ENCODE assay signal across 3 cellular contexts in genomic region chr10:124669824-124670654, GRCh38.
TF ChIP-seq lines count a peak whose summit lies in the region.

No MANE protein-coding gene starts in this region.

TF ChIP-seq in HEK293, 187 proteins besides CTCF, POLR2A, EP300 and RAD21:
- TF ChIP-seq ZNF26 (tag by site-specific recombination; IDR thresholded peaks at IDR 0.05) (no peak), ZNF560 (tag by site-specific recombination; IDR thresholded peaks at IDR 0.05; ENCODE audit: borderline replicate concordance) (no peak), EGR2 (tag by site-specific recombination; IDR thresholded peaks at IDR 0.05; ENCODE audit: low read depth) (peak; percentile 49), HOXC10 (CRISPR knock-in tag; IDR thresholded peaks at IDR 0.05) (no peak), SCRT1 (tag by site-specific recombination; IDR thresholded peaks at IDR 0.05; ENCODE audit: borderline replicate concordance) (no peak), KLF9 (tag by site-specific recombination; IDR thresholded peaks at IDR 0.05; ENCODE audit: low read depth) (peak; percentile 26; the same call in 1 of the 2 replicates), ZNF704 (tag by site-specific recombination; IDR thresholded peaks at IDR 0.05) (no peak), KLF1 (tag by site-specific recombination; IDR thresholded peaks at IDR 0.05) (peak; percentile 92), ZFHX2 (tag by site-specific recombination; conservative IDR thresholded peaks at IDR 0.05) (peak; percentile 59)
- TF ChIP-seq, protein P1, sequence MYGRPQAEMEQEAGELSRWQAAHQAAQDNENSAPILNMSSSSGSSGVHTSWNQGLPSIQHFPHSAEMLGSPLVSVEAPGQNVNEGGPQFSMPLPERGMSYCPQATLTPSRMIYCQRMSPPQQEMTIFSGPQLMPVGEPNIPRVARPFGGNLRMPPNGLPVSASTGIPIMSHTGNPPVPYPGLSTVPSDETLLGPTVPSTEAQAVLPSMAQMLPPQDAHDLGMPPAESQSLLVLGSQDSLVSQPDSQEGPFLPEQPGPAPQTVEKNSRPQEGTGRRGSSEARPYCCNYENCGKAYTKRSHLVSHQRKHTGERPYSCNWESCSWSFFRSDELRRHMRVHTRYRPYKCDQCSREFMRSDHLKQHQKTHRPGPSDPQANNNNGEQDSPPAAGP (tag by site-specific recombination; IDR thresholded peaks at IDR 0.05), result peak; percentile 99
- TF ChIP-seq, protein P2, sequence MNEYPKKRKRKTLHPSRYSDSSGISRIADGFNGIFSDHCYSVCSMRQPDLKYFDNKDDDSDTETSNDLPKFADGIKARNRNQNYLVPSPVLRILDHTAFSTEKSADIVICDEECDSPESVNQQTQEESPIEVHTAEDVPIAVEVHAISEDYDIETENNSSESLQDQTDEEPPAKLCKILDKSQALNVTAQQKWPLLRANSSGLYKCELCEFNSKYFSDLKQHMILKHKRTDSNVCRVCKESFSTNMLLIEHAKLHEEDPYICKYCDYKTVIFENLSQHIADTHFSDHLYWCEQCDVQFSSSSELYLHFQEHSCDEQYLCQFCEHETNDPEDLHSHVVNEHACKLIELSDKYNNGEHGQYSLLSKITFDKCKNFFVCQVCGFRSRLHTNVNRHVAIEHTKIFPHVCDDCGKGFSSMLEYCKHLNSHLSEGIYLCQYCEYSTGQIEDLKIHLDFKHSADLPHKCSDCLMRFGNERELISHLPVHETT (tag by site-specific recombination; IDR thresholded peaks at IDR 0.05), result no peak

TF ChIP-seq in H1, 55 proteins besides CTCF, POLR2A, EP300 and RAD21 (continued from another document and continues in another):
- TF ChIP-seq CHD7 (IDR thresholded peaks at IDR 0.05; ENCODE audit: insufficient replicate concordance, low read length) (no peak), RBBP5 (IDR thresholded peaks at IDR 0.05; ENCODE audit: borderline replicate concordance, low read depth, low read length) (no peak), RXRA (IDR thresholded peaks at IDR 0.05; ENCODE audit: insufficient read depth, low read depth, low read length) (no peak), SIN3A (conservative IDR thresholded peaks at IDR 0.05 in 1 of 2, IDR thresholded peaks at IDR 0.05 in 1 of 2; ENCODE audit: low read depth in 1 of 2, low read length in 2 of 2) (no peak), USF2 (IDR thresholded peaks at IDR 0.05; ENCODE audit: low read length) (no peak), BACH1 (IDR thresholded peaks at IDR 0.05; ENCODE audit: low read length) (no peak), PHF8 (conservative IDR thresholded peaks at IDR 0.05; ENCODE audit: low read depth, low read length) (no peak), SP2 (IDR thresholded peaks at IDR 0.05; ENCODE audit: low read length) (no peak), JUND (IDR thresholded peaks at IDR 0.05; ENCODE audit: low read length) (no peak), KDM5A (IDR thresholded peaks at IDR 0.05; ENCODE audit: low read length) (no peak)

TF ChIP-seq in neural cell, 6 proteins besides CTCF, POLR2A, EP300 and RAD21 (continued from another document):
- TF ChIP-seq REST (IDR thresholded peaks at IDR 0.05; ENCODE audit: borderline replicate concordance) (no peak), SMC3 (conservative IDR thresholded peaks at IDR 0.05; ENCODE audit: poor library complexity) (no peak), EZH2 (IDR thresholded peaks at IDR 0.05; ENCODE audit: borderline replicate concordance, insufficient read depth, low read length, poor library complexity, severe bottlenecking) (no peak), MXI1 (conservative IDR thresholded peaks at IDR 0.05; ENCODE audit: poor library complexity, severe bottlenecking) (no peak)
